ENCODE assay signal across 17 cellular contexts in genomic region chr21:46117586-46118304, GRCh38. TPM values are rescaled to one million over a fixed set of nuclear protein-coding genes. Genes with fewer than 3 reads are reported as not detected.
DNase-seq lines count a peak whose midpoint lies in the region; ATAC-seq and TF ChIP-seq lines count a peak whose summit lies in the region.
"Had no signal": no experiment of that assay in that cellular context is flagged by ENCODE, and none has a peak within 500 bp of the region (broad histone marks: within the 10 kb centered on the region; RNA-seq: fewer than 3 reads in every experiment).

No MANE protein-coding gene starts in this region.

- H3K27me3 ChIP-seq in ACC112 (ENCODE audit: insufficient read depth, low read length), result no peaks in the 10 kb centered on the region

- peaks cover 36% of the 10 kb centered on the region for H3K4me1 ChIP-seq in ACC112 (ENCODE audit: control insufficient read depth, insufficient read depth, low read length, unreplicated experiment)

- peaks cover 0 to 20% (median 9%) of the 10 kb centered on the region in 7 donors for H3K9me3 Mint-ChIP-seq in CD14-positive monocyte
- H3K9me3 Mint-ChIP-seq in nephron progenitor cell, result peaks cover 13% of the 10 kb centered on the region
- H3K9me3 Mint-ChIP-seq in immature natural killer cell, result peaks cover 0 to 2% (median 0%) of the 10 kb centered on the region in 6 donors
- H3K9me3 Mint-ChIP-seq: CD4-positive, CD25-positive, alpha-beta regulatory T cell; dendritic cell treated with granulocyte-macrophage colony-stimulating factor and Interleukin-4, amounts not matched to agents 40 ng/mL and 50 ng/mL, for 4 days had no signal

- H3K4me1 Mint-ChIP-seq in CD14-positive monocyte, result no peaks in the 10 kb centered on the region
- no peaks in the 10 kb centered on the region for H3K4me1 Mint-ChIP-seq in nephron progenitor cell
- no peaks in the 10 kb centered on the region for H3K4me1 Mint-ChIP-seq in immature natural killer cell
- H3K4me1 Mint-ChIP-seq: CD4-positive, CD25-positive, alpha-beta regulatory T cell had no signal

- H3K27ac ChIP-seq in ACC112 (ENCODE audit: low read depth, low read length), result peak overlapping the region; percentile 9; the same call in 1 of the 2 replicates

- ATAC-seq in GM21360 (IDR thresholded peaks at IDR 0.05; ENCODE audit: unreplicated experiment) (no peak), HG02678 (IDR thresholded peaks at IDR 0.05; ENCODE audit: unreplicated experiment) (no peak)

- TF ChIP-seq CTCF in CD14-positive monocyte (IDR thresholded peaks at IDR 0.05), result no peak
- no peak for TF ChIP-seq CTCF in nephron progenitor cell (IDR thresholded peaks at IDR 0.05)

- H3K27ac Mint-ChIP-seq in CD14-positive monocyte (no peak overlapping the region), nephron progenitor cell (no peak overlapping the region), immature natural killer cell (no peak overlapping the region)
- H3K27ac Mint-ChIP-seq: CD4-positive, CD25-positive, alpha-beta regulatory T cell; dendritic cell treated with granulocyte-macrophage colony-stimulating factor and Interleukin-4, amounts not matched to agents 40 ng/mL and 50 ng/mL, for 4 days had no signal

- H3K27me3 Mint-ChIP-seq in CD14-positive monocyte (ENCODE audit: low read depth in 3 of 3) (peaks cover 1 to 3% (median 2%) of the 10 kb centered on the region in 3 donors), nephron progenitor cell (ENCODE audit: low read depth, poor library complexity) (peaks cover under 1% of the 10 kb centered on the region), immature natural killer cell (ENCODE audit: low read depth in 3 of 3) (peaks cover 0 to 2% (median 1%) of the 10 kb centered on the region in 3 donors)

- peak; percentile 41 for DNase-seq in CD14-positive monocyte (ENCODE audit: low spot score)
- peak; percentile 41 for DNase-seq in ecto neural progenitor cell (ENCODE audit: low spot score)
- DNase-seq in nephron progenitor cell, result peak; percentile 1
- no peak for DNase-seq in immature natural killer cell
- DNase-seq in DMS114 treated with DMSO at 0.1 percent for 48 hours (lab: John Stamatoyannopoulos, UW; ENCODE audit: unreplicated experiment), result no peak
- DNase-seq: activated CD4-positive, alpha-beta T cell treated with anti-CD3 and anti-CD28 coated beads for 1 hour; CD4-positive, CD25-positive, alpha-beta regulatory T cell; Karpas-422; mesendoderm; NCI-H524 treated with DMSO at 0.1 percent for 48 hours; nucleus accumbens; OCI-M1; SW 1271 had no signal

- peaks cover 54% of the 10 kb centered on the region for H3K36me3 ChIP-seq in ACC112 (ENCODE audit: insufficient read depth, low read length)

- H3K4me3 Mint-ChIP-seq in CD14-positive monocyte (no peak overlapping the region), nephron progenitor cell (no peak overlapping the region), immature natural killer cell (no peak overlapping the region)
- H3K4me3 Mint-ChIP-seq: CD4-positive, CD25-positive, alpha-beta regulatory T cell; dendritic cell treated with granulocyte-macrophage colony-stimulating factor and Interleukin-4, amounts not matched to agents 40 ng/mL and 50 ng/mL, for 4 days had no signal

- intact Hi-C loops in CD14-positive monocyte (cut with micrococcal nuclease), result no loop called here

- H3K4me3 ChIP-seq in ACC112 (ENCODE audit: low read depth, low read length), result no peak overlapping the region

- H3K79me2 ChIP-seq in ACC112 (ENCODE audit: control insufficient read depth, insufficient read depth, low read length, unreplicated experiment), result peaks cover 9% of the 10 kb centered on the region

- H2AFZ ChIP-seq in ACC112 (ENCODE audit: low read length, unreplicated experiment), result no peak overlapping the region

- H3K36me3 Mint-ChIP-seq in CD14-positive monocyte, result no peaks in the 10 kb centered on the region
- peaks cover 39% of the 10 kb centered on the region for H3K36me3 Mint-ChIP-seq in nephron progenitor cell (ENCODE audit: low read depth)
- H3K36me3 Mint-ChIP-seq in immature natural killer cell, result no peaks in the 10 kb centered on the region
- H3K36me3 Mint-ChIP-seq: CD4-positive, CD25-positive, alpha-beta regulatory T cell had no signal

RNA-seq across cellular contexts. Expression of gene COL6A2, which starts 19.8 kb away (rescaled TPM):
- polyA plus RNA-seq in CD14-positive monocyte (not detected), immature natural killer cell (10 to 100 TPM in 2 of 3 donors, 1 to 10 TPM in 1; 4.4 to 46.6 (median 30.6) TPM)

RNA-seq across cellular contexts. Expression of gene FTCD, which starts 37.6 kb away (rescaled TPM):
- polyA plus RNA-seq in CD14-positive monocyte (not detected), immature natural killer cell (not detected)

Comparison
In these comparisons a context has a peak if more than half of its experiments do, and no peak if none do; other contexts are left out.
1. DNase-seq: peak in CD14-positive monocyte (single experiment), ecto neural progenitor cell (single experiment) and nephron progenitor cell (single experiment); none in immature natural killer cell (0 of 3) and DMS114 treated with DMSO at 0.1 percent for 48 hours (single experiment).
2. RNA of gene COL6A2, which starts 19.8 kb away (polyA plus RNA-seq): 4.4 to 46.6 TPM in immature natural killer cell; not detected in CD14-positive monocyte; every median in the first group is over 4 times any median in the second.